ENCODE assay signal across 1 cellular context in the genomic region with DNA sequence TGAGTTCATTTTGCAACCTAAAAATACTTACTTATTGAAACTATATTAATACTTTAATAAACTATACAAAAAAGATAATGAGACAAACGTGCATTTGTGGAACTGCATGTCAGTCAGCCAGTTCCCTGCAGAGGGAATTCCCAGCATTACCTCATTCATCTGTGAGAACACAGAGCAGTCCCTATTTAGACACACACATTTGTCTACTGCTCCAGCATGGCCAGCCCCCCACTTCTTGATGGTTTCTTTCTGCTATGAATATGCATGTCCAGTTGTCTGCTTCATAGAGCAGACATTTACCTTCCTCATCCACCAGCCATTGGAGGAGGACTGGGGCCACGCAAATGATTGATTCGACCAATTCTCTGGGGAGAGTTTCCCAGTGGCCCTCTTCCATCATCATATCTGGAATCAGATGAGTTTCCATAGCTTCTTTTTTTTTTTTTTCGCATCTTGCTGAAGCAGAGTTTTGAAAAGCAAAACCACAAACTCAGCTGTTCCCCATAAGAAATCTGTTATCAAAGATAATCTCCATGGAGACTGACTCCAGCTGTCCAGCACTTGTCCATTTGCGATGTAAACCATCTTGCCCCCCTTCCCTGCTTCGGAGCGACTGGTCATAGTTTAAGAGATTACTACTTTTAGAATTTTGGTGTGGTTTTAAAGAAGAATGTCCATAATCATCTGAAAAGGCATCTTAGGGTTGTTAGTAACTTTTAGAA.
TF ChIP-seq lines count a peak whose summit lies in the region.

No MANE protein-coding gene starts in this region.

TF ChIP-seq in SK-N-SH, 30 proteins besides CTCF, POLR2A, EP300 and RAD21 (continued from another document):
- TF ChIP-seq EZH2phosphoT487 (IDR thresholded peaks at IDR 0.05; ENCODE audit: borderline replicate concordance, low read depth), result no peak
- no peak for TF ChIP-seq SIN3A (IDR thresholded peaks at IDR 0.05; ENCODE audit: borderline replicate concordance, low read depth, low read length)
- TF ChIP-seq TAF1 (IDR thresholded peaks at IDR 0.05; ENCODE audit: borderline replicate concordance, low read depth, low read length), result no peak
- TF ChIP-seq GATA2 (CRISPR knock-in tag; IDR thresholded peaks at IDR 0.05), result no peak
- TF ChIP-seq MXI1 (IDR thresholded peaks at IDR 0.05; ENCODE audit: low read depth, low read length), result no peak
- no peak for TF ChIP-seq TCF12 (IDR thresholded peaks at IDR 0.05)
- TF ChIP-seq GABPA (IDR thresholded peaks at IDR 0.05; ENCODE audit: low read depth), result no peak
- TF ChIP-seq, protein P1, sequence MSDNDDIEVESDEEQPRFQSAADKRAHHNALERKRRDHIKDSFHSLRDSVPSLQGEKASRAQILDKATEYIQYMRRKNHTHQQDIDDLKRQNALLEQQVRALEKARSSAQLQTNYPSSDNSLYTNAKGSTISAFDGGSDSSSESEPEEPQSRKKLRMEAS (IDR thresholded peaks at IDR 0.05; ENCODE audit: low read depth), result no peak
- TF ChIP-seq CHD2 (IDR thresholded peaks at IDR 0.05; ENCODE audit: low read length, partially characterized antibody), result no peak
- TF ChIP-seq, protein P2, sequence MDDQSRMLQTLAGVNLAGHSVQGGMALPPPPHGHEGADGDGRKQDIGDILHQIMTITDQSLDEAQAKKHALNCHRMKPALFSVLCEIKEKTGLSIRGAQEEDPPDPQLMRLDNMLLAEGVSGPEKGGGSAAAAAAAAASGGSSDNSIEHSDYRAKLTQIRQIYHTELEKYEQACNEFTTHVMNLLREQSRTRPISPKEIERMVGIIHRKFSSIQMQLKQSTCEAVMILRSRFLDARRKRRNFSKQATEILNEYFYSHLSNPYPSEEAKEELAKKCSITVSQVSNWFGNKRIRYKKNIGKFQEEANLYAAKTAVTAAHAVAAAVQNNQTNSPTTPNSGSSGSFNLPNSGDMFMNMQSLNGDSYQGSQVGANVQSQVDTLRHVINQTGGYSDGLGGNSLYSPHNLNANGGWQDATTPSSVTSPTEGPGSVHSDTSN (IDR thresholded peaks at IDR 0.05), result no peak
- no peak for TF ChIP-seq RCOR1 (IDR thresholded peaks at IDR 0.05; ENCODE audit: low read length)
